Comparison of ENCODE assay signal across 8 cellular contexts in genomic region chr1:109248797-109249629, GRCh38. TPM values are rescaled to one million over a fixed set of nuclear protein-coding genes. Genes with fewer than 3 reads are reported as not detected.
A peak's percentile ranks its signal among the peaks of the same experiment; 100 is the strongest.
DNase-seq lines count a peak whose midpoint lies in the region; ATAC-seq and TF ChIP-seq lines count a peak whose summit lies in the region.

Gene CELSR2, plus strand, starts transcription at chr1:109249539. Its CDS starts 541 bp downstream, at chr1:109250080.

- H3K9ac ChIP-seq in PC-3 (ENCODE audit: low read length) = no peak within 1 kb of the TSS

- H3K4me1 Mint-ChIP-seq in CD4-positive, alpha-beta T cell (ENCODE audit: low read depth) = peaks cover 16% of the 10 kb centered on the region
- H3K4me1 Mint-ChIP-seq in activated T-helper 2 cell treated with anti-CD3 and anti-CD28 coated beads, Interferon-gamma antibody, Interleukin-2, Interleukin-4, amounts not matched to agents 10 μg/mL and 5 μg/mL and 100 μg/mL, durations not matched to agents 14 hours and 24 hours and 36 hours (ENCODE audit: low read depth) = peaks cover 4% of the 10 kb centered on the region
- peaks cover 40% of the 10 kb centered on the region for H3K4me1 Mint-ChIP-seq in nephron progenitor cell

- POLR2A ChIA-PET in CD4-positive, alpha-beta T cell (lab: Charles Lee) = interaction anchor here (0.5 to 1.6 kb wide), 4 partner anchors 9 to 261 kb away, joined by 3 to 4 read pairs (median 3); partner anchors contain the start of gene PSRC1
- POLR2A ChIA-PET in PC-3 (lab: Charles Lee; ENCODE audit: unreplicated experiment) = no interaction called here

- no peak within 1 kb of the TSS for H3K27ac ChIP-seq in CD4-positive, alpha-beta T cell (ENCODE audit: low read depth, low read length)
- H3K27ac ChIP-seq in PC-3 (ENCODE audit: low read length) (no peak within 1 kb of the TSS), suprapubic skin (peak within 1 kb of the TSS; percentile 75)

- H3K4me1 ChIP-seq in PC-3 (ENCODE audit: insufficient read depth, low read length) (peaks cover 8% of the 10 kb centered on the region; the same call in 1 of the 2 replicates), suprapubic skin (peaks cover 35% of the 10 kb centered on the region)

- H2AFZ ChIP-seq in PC-3 (ENCODE audit: low read length) = peak within 1 kb of the TSS; percentile 72

- H3K9me3 ChIP-seq in CD4-positive, alpha-beta T cell (ENCODE audit: control insufficient read depth, low read length) = no peaks in the 10 kb centered on the region
- H3K9me3 ChIP-seq in PC-3 (ENCODE audit: low read length) (no peaks in the 10 kb centered on the region), suprapubic skin (no peaks in the 10 kb centered on the region)

- TF ChIP-seq CTCF in CD4-positive, alpha-beta T cell (IDR thresholded peaks at IDR 0.05) = no peak
- TF ChIP-seq CTCF in PC-3 (conservative IDR thresholded peaks at IDR 0.05; ENCODE audit: low read depth, low read length) (no peak), fibroblast of villous mesenchyme (IDR thresholded peaks at IDR 0.05; ENCODE audit: insufficient read depth, low read depth, low read length) (no peak), nephron progenitor cell (IDR thresholded peaks at IDR 0.05) (no peak), suprapubic skin (IDR thresholded peaks at IDR 0.05) (no peak)

- no peaks in the 10 kb centered on the region for H3K36me3 Mint-ChIP-seq in CD4-positive, alpha-beta T cell (ENCODE audit: low read depth)
- H3K36me3 Mint-ChIP-seq in activated T-helper 2 cell treated with anti-CD3 and anti-CD28 coated beads, Interferon-gamma antibody, Interleukin-2, Interleukin-4, amounts not matched to agents 10 μg/mL and 5 μg/mL and 100 μg/mL, durations not matched to agents 14 hours and 24 hours and 36 hours (ENCODE audit: low read depth) = no peaks in the 10 kb centered on the region
- peaks cover 23% of the 10 kb centered on the region for H3K36me3 Mint-ChIP-seq in nephron progenitor cell (ENCODE audit: low read depth)

- peak within 1 kb of the TSS; percentile 58 for H3K4me3 Mint-ChIP-seq in CD4-positive, alpha-beta T cell
- H3K4me3 Mint-ChIP-seq in activated T-helper 2 cell treated with anti-CD3 and anti-CD28 coated beads, Interferon-gamma antibody, Interleukin-2, Interleukin-4, amounts not matched to agents 10 μg/mL and 5 μg/mL and 100 μg/mL, durations not matched to agents 14 hours and 24 hours and 36 hours (ENCODE audit: low read depth) = peak within 1 kb of the TSS; percentile 42
- H3K4me3 Mint-ChIP-seq in nephron progenitor cell = peak within 1 kb of the TSS; percentile 67

- peak; percentile 20 to 63 (median 46) for DNase-seq in CD4-positive, alpha-beta T cell
- DNase-seq in PC-3 (peak; percentile 77), fibroblast of villous mesenchyme (ENCODE audit: low read depth) (peak; percentile 65), nephron progenitor cell (peak; percentile 82), suprapubic skin (ENCODE audit: low spot score in 2 of 2) (peak in 1 of 2 donors; percentile 80)
- peak; percentile 63 for DNase-seq in activated T-helper 2 cell treated with anti-CD3 and anti-CD28 coated beads, Interferon-gamma antibody, Interleukin-2, Interleukin-4, amounts not matched to agents 10 μg/mL and 5 μg/mL and 100 μg/mL, durations not matched to agents 14 hours and 24 hours and 36 hours (ENCODE audit: low spot score)

- intact Hi-C loops in CD4-positive, alpha-beta T cell (cut with DNase I, micrococcal nuclease) = loop anchor here in 1 of 2 experiments (1.0 kb wide), 1 partner anchor 235 kb away; no protein-coding TSS in a partner anchor
- intact Hi-C loops in PC-3 (cut with micrococcal nuclease) = loop anchor here (1.0 kb wide), 1 partner anchor 8 kb away; no protein-coding TSS in a partner anchor
- intact Hi-C loops in activated T-helper 2 cell treated with anti-CD3 and anti-CD28 coated beads, Interferon-gamma antibody, Interleukin-2, Interleukin-4, amounts not matched to agents 10 μg/mL and 5 μg/mL and 100 μg/mL, durations not matched to agents 14 hours and 24 hours and 36 hours (cut with micrococcal nuclease) = loop anchor here (1.0 to 5.0 kb wide), 2 partner anchors 8 to 37 kb away; partner anchors contain the start of gene SARS1

- peaks cover 4% of the 10 kb centered on the region for H3K27me3 Mint-ChIP-seq in CD4-positive, alpha-beta T cell
- H3K27me3 Mint-ChIP-seq in activated T-helper 2 cell treated with anti-CD3 and anti-CD28 coated beads, Interferon-gamma antibody, Interleukin-2, Interleukin-4, amounts not matched to agents 10 μg/mL and 5 μg/mL and 100 μg/mL, durations not matched to agents 14 hours and 24 hours and 36 hours (ENCODE audit: low read depth) = peaks cover 33% of the 10 kb centered on the region
- H3K27me3 Mint-ChIP-seq in nephron progenitor cell (ENCODE audit: low read depth, poor library complexity) = peaks cover 28% of the 10 kb centered on the region

- H3F3A ChIP-seq in PC-3 (ENCODE audit: low read length, unreplicated experiment) = no peaks in the 10 kb centered on the region

- no peaks in the 10 kb centered on the region for H3K79me2 ChIP-seq in PC-3 (ENCODE audit: low read length)

- H3K27ac Mint-ChIP-seq in CD4-positive, alpha-beta T cell = no peak within 1 kb of the TSS
- H3K27ac Mint-ChIP-seq in activated T-helper 2 cell treated with anti-CD3 and anti-CD28 coated beads, Interferon-gamma antibody, Interleukin-2, Interleukin-4, amounts not matched to agents 10 μg/mL and 5 μg/mL and 100 μg/mL, durations not matched to agents 14 hours and 24 hours and 36 hours = no peak within 1 kb of the TSS
- H3K27ac Mint-ChIP-seq in nephron progenitor cell = no peak within 1 kb of the TSS

- H4K20me1 ChIP-seq in PC-3 (ENCODE audit: low read length) = no peaks in the 10 kb centered on the region

- H3K4me3 ChIP-seq in PC-3 (ENCODE audit: low read length) (peak within 1 kb of the TSS; percentile 58), fibroblast of villous mesenchyme (ENCODE audit: low read depth, low read length) (peak within 1 kb of the TSS; percentile 53), suprapubic skin (peak within 1 kb of the TSS; percentile 86)

- H3K4me2 ChIP-seq in PC-3 (ENCODE audit: low read length) = peak within 1 kb of the TSS; percentile 83

- TF ChIP-seq EP300 in suprapubic skin (IDR thresholded peaks at IDR 0.05) = no peak

- CTCF ChIA-PET in CD4-positive, alpha-beta T cell (lab: Charles Lee) = no interaction called here
- CTCF ChIA-PET in PC-3 (lab: Charles Lee) = no interaction called here

- no peaks in the 10 kb centered on the region for H3K9me3 Mint-ChIP-seq in CD4-positive, alpha-beta T cell
- no peaks in the 10 kb centered on the region for H3K9me3 Mint-ChIP-seq in activated T-helper 2 cell treated with anti-CD3 and anti-CD28 coated beads, Interferon-gamma antibody, Interleukin-2, Interleukin-4, amounts not matched to agents 10 μg/mL and 5 μg/mL and 100 μg/mL, durations not matched to agents 14 hours and 24 hours and 36 hours
- peaks cover 20% of the 10 kb centered on the region for H3K9me3 Mint-ChIP-seq in nephron progenitor cell

- H3K27me3 ChIP-seq in CD4-positive, alpha-beta T cell (ENCODE audit: control insufficient read depth, insufficient read depth, low read length) = peaks cover 7% of the 10 kb centered on the region
- H3K27me3 ChIP-seq in PC-3 (ENCODE audit: low read length) (no peaks in the 10 kb centered on the region), suprapubic skin (no peaks in the 10 kb centered on the region)

- H3K36me3 ChIP-seq in PC-3 (ENCODE audit: low read depth, low read length) (no peaks in the 10 kb centered on the region), suprapubic skin (no peaks in the 10 kb centered on the region)

- WGBS in suprapubic skin = 35% methylated on average over 14 of the region's 49 CpGs

- no peak for TF ChIP-seq POLR2A in suprapubic skin (IDR thresholded peaks at IDR 0.05)

- no peaks in the 10 kb centered on the region for H3K9me2 ChIP-seq in PC-3 (replicated peaks; ENCODE audit: low read length)

- peak; percentile 98 for ATAC-seq in CD4-positive, alpha-beta T cell (ENCODE audit: poor library complexity)
- peak; percentile 79 for ATAC-seq in GM19395 (IDR thresholded peaks at IDR 0.05; ENCODE audit: unreplicated experiment)
- peak; percentile 46 for ATAC-seq in HG03558 (IDR thresholded peaks at IDR 0.05; ENCODE audit: extremely low read depth, unreplicated experiment)
- ATAC-seq in PC-3 = peak; percentile 95

- BruUV-seq in PC-3 (replicated peaks; lab: Mats Ljungman, UMichigan) = no TSS peak

RNA-seq across cellular contexts. Expression of gene CELSR2, which starts in this region (rescaled TPM):
- total RNA-seq in CD4-positive, alpha-beta T cell = 1 to 10 TPM; 3.6 TPM
- 3.6 and 6.4 TPM in 2 replicates for total RNA-seq in PC-3 (2014; rRNA removed)
- 3.8 and 4.3 TPM in 2 replicates for total RNA-seq in activated T-helper 2 cell treated with anti-CD3 and anti-CD28 coated beads, Interferon-gamma antibody, Interleukin-2, Interleukin-4, amounts not matched to agents 10 μg/mL and 5 μg/mL and 100 μg/mL, durations not matched to agents 14 hours and 24 hours and 36 hours
- total RNA-seq in fibroblast of villous mesenchyme = 1.3 TPM in 2 replicates
- 100 to 1,000 TPM; 106 to 145 (median 129) TPM for total RNA-seq in suprapubic skin

Comparison
In these comparisons a context has a peak if more than half of its experiments do, and no peak if none do; other contexts are left out.
1. RNA of gene CELSR2 (total RNA-seq): 106 to 145 TPM in suprapubic skin; 3.8 to 4.3 TPM in activated T-helper 2 cell treated with anti-CD3 and anti-CD28 coated beads, Interferon-gamma antibody, Interleukin-2, Interleukin-4, amounts not matched to agents 10 μg/mL and 5 μg/mL and 100 μg/mL, durations not matched to agents 14 hours and 24 hours and 36 hours, 3.6 to 6.4 TPM in PC-3, 3.6 TPM in CD4-positive, alpha-beta T cell and 1.3 TPM in fibroblast of villous mesenchyme; every median in the first group is over 10 times any median in the second.
2. ATAC-seq: peak in every context shown above with its lines; median percentile 98 in CD4-positive, alpha-beta T cell; 95 in PC-3; 79 in GM19395; 46 in HG03558.
3. Peak in every context shown above with its lines, with median percentiles within 50 percentile points of each other: H3K4me3 Mint-ChIP-seq and H3K4me3 ChIP-seq.